ENCODE assay signal across 23 cellular contexts in genomic region chr14:32087907-32088306, GRCh38.
"Had no signal": no experiment of that assay in that cellular context is flagged by ENCODE, and none has a peak within 500 bp of the region (broad histone marks: within the 10 kb centered on the region; RNA-seq: fewer than 3 reads in every experiment).

No MANE protein-coding gene starts in this region.

- H3K27ac Mint-ChIP-seq: activated B cell treated with CpG ODN at 0.5 μM for 24 hours; activated CD4-positive, alpha-beta T cell treated with anti-CD3 and anti-CD28 coated beads, Interleukin-2, amount 10 ng/mL, durations not matched to agents 24 days and 14 days; activated CD8-positive, alpha-beta memory T cell treated with anti-CD3 and anti-CD28 coated beads, Interleukin-2, amount 10 ng/mL, durations not matched to agents 7 days and 5 days; activated CD8-positive, alpha-beta T cell treated with anti-CD3 and anti-CD28 coated beads for 36 hours; activated naive CD8-positive, alpha-beta T cell treated with anti-CD3 and anti-CD28 coated beads, Interleukin-2, amount 50 U/mL, for 24 hours; naive thymus-derived CD4-positive, alpha-beta T cell; stimulated activated naive CD8-positive, alpha-beta T cell treated with anti-CD3 and anti-CD28 coated beads, Interleukin-15, amount 100 ng/mL, for 72 hours had no signal

- H3K27me3 Mint-ChIP-seq: activated B cell treated with CpG ODN at 0.5 μM for 24 hours; activated CD4-positive, alpha-beta T cell treated with anti-CD3 and anti-CD28 coated beads, Interleukin-2, amount 10 ng/mL, durations not matched to agents 24 days and 14 days; activated CD8-positive, alpha-beta memory T cell treated with anti-CD3 and anti-CD28 coated beads, Interleukin-2, amount 10 ng/mL, durations not matched to agents 7 days and 5 days; activated CD8-positive, alpha-beta T cell treated with anti-CD3 and anti-CD28 coated beads for 36 hours; activated naive CD8-positive, alpha-beta T cell treated with anti-CD3 and anti-CD28 coated beads, Interleukin-2, amount 50 U/mL, for 24 hours; naive thymus-derived CD4-positive, alpha-beta T cell; stimulated activated naive CD8-positive, alpha-beta T cell treated with anti-CD3 and anti-CD28 coated beads, Interleukin-15, amount 100 ng/mL, for 72 hours had no signal

- H3K9me3 ChIP-seq: body of pancreas, left lung, prostate gland, tibial artery had no signal

- H3K27me3 ChIP-seq: body of pancreas, left lung, tibial artery had no signal

- H3K9me3 Mint-ChIP-seq: activated B cell treated with CpG ODN at 0.5 μM for 24 hours; activated CD4-positive, alpha-beta T cell treated with anti-CD3 and anti-CD28 coated beads, Interleukin-2, amount 10 ng/mL, durations not matched to agents 24 days and 14 days; activated CD8-positive, alpha-beta T cell treated with anti-CD3 and anti-CD28 coated beads for 36 hours; activated naive CD8-positive, alpha-beta T cell treated with anti-CD3 and anti-CD28 coated beads, Interleukin-2, amount 50 U/mL, for 24 hours; naive thymus-derived CD4-positive, alpha-beta T cell; neural crest cell; stimulated activated naive CD8-positive, alpha-beta T cell treated with anti-CD3 and anti-CD28 coated beads, Interleukin-15, amount 100 ng/mL, for 72 hours had no signal

- H3K4me3 Mint-ChIP-seq: activated B cell treated with CpG ODN at 0.5 μM for 24 hours; activated CD4-positive, alpha-beta T cell treated with anti-CD3 and anti-CD28 coated beads, Interleukin-2, amount 10 ng/mL, durations not matched to agents 24 days and 14 days; activated CD8-positive, alpha-beta memory T cell treated with anti-CD3 and anti-CD28 coated beads, Interleukin-2, amount 10 ng/mL, durations not matched to agents 7 days and 5 days; activated CD8-positive, alpha-beta T cell treated with anti-CD3 and anti-CD28 coated beads for 36 hours; activated naive CD8-positive, alpha-beta T cell treated with anti-CD3 and anti-CD28 coated beads, Interleukin-2, amount 50 U/mL, for 24 hours; naive thymus-derived CD4-positive, alpha-beta T cell; neural crest cell; stimulated activated naive CD8-positive, alpha-beta T cell treated with anti-CD3 and anti-CD28 coated beads, Interleukin-15, amount 100 ng/mL, for 72 hours had no signal

- H3K4me3 ChIP-seq: body of pancreas, left lung, lung, prostate gland, tibial artery had no signal

- H3K36me3 ChIP-seq: prostate gland had no signal

- DNase-seq: activated B cell treated with CpG ODN at 0.5 μM for 24 hours; activated CD4-positive, alpha-beta T cell treated with anti-CD3 and anti-CD28 coated beads, Interleukin-2, amount 10 ng/mL, durations not matched to agents 24 days and 14 days; activated CD8-positive, alpha-beta memory T cell treated with anti-CD3 and anti-CD28 coated beads, Interleukin-2, amount 10 ng/mL, durations not matched to agents 7 days and 5 days; activated CD8-positive, alpha-beta T cell treated with anti-CD3 and anti-CD28 coated beads for 36 hours; activated gamma-delta T cell; activated naive CD4-positive, alpha-beta T cell treated with anti-CD3 and anti-CD28 coated beads, Interleukin-2, amount 50 U/mL, for 16 hours; activated naive CD8-positive, alpha-beta T cell treated with anti-CD3 and anti-CD28 coated beads, Interleukin-2, amount 50 U/mL, for 24 hours; activated T-cell treated with anti-CD3 and anti-CD28 coated beads for 4 hours; anterior cingulate cortex; body of pancreas; caudate nucleus; effector memory CD4-positive, alpha-beta T cell; foreskin melanocyte; left lung; naive thymus-derived CD4-positive, alpha-beta T cell; stimulated activated CD4-positive, alpha-beta T cell treated with anti-CD3 and anti-CD28 coated beads, Interleukin-12 subunit alpha, Interleukin-12 subunit beta, amount 100 ng/mL, for 4 hours; stimulated activated naive CD8-positive, alpha-beta T cell treated with anti-CD3 and anti-CD28 coated beads, Interleukin-15, amount 100 ng/mL, for 72 hours; T1000; tibial artery had no signal

- ATAC-seq: activated CD8-positive, alpha-beta memory T cell treated with anti-CD3 and anti-CD28 coated beads, Interleukin-2, amount 10 ng/mL, durations not matched to agents 7 days and 5 days; activated CD8-positive, alpha-beta T cell treated with anti-CD3 and anti-CD28 coated beads for 36 hours; activated naive CD8-positive, alpha-beta T cell treated with anti-CD3 and anti-CD28 coated beads, Interleukin-2, amount 50 U/mL, for 24 hours; body of pancreas; esophagus mucosa; naive thymus-derived CD4-positive, alpha-beta T cell; stimulated activated naive CD8-positive, alpha-beta T cell treated with anti-CD3 and anti-CD28 coated beads, Interleukin-15, amount 100 ng/mL, for 72 hours had no signal

- H3K27ac ChIP-seq: body of pancreas, left lung, prostate gland, tibial artery had no signal
